ENCODE assay signal across 22 cellular contexts in genomic region chr2:63218800-63219511, GRCh38.
DNase-seq lines count a peak whose midpoint lies in the region; ATAC-seq, FAIRE-seq and TF ChIP-seq lines count a peak whose summit lies in the region.
"Had no signal": no experiment of that assay in that cellular context is flagged by ENCODE, and none has a peak within 500 bp of the region (broad histone marks: within the 10 kb centered on the region; RNA-seq: fewer than 3 reads in every experiment).

No MANE protein-coding gene starts in this region.

- H3K9me3 ChIP-seq in Loucy (ENCODE audit: insufficient read depth, low read depth, low read length) (peaks cover 3% of the 10 kb centered on the region; the same call in 1 of the 2 replicates), keratinocyte (ENCODE audit: control insufficient read depth, low read depth, low read length) (no peaks in the 10 kb centered on the region)
- H3K9me3 ChIP-seq: SJCRH30 had no signal

- in situ Hi-C loops in Caki2 (cut with HindIII; ENCODE audit: low pct_unique_long_range_greater_than_20kb, low sequenced_read_pairs) = no loop called here

- H3K79me2 ChIP-seq in Loucy (ENCODE audit: insufficient read depth, low read length) = no peaks in the 10 kb centered on the region
- no peaks in the 10 kb centered on the region for H3K79me2 ChIP-seq in keratinocyte (ENCODE audit: control insufficient read depth, insufficient read depth, low read length)

- H3K4me3 ChIP-seq in Loucy (ENCODE audit: low read length, poor library complexity, severe bottlenecking) (peak overlapping the region; percentile 21), keratinocyte (ENCODE audit: control insufficient read depth in 2 of 3, extremely low read depth in 1 of 3, insufficient read depth in 2 of 3, low read depth in 1 of 3, low read length in 3 of 3) (no peak overlapping the region)
- H3K4me3 ChIP-seq: cardiac muscle cell, heart right ventricle, SJCRH30 had no signal

- 0 out of 2 replicates have a peak, but pooled peaks cover 4% of the 10 kb centered on the region for H3F3A ChIP-seq in Loucy (ENCODE audit: low read depth)

- FAIRE-seq in keratinocyte (lab: Jason Lieb, UNC) = peak; percentile 5

- H3K4me2 ChIP-seq in Loucy (ENCODE audit: low read depth, low read length, poor library complexity, severe bottlenecking) = peak overlapping the region; percentile 38
- no peak overlapping the region for H3K4me2 ChIP-seq in keratinocyte (ENCODE audit: control insufficient read depth, extremely low read depth, insufficient read depth, low read depth, low read length)

- no peaks in the 10 kb centered on the region for H3K9me1 ChIP-seq in keratinocyte (ENCODE audit: control insufficient read depth, extremely low read depth, insufficient read depth, low read length)

- ATAC-seq in GM19455 (IDR thresholded peaks at IDR 0.05; ENCODE audit: unreplicated experiment) = no peak
- ATAC-seq: activated CD8-positive, alpha-beta T cell treated with anti-CD3 and anti-CD28 coated beads for 36 hours; heart right ventricle; left ventricle myocardium superior; T-helper 17 cell had no signal

- H3K9ac ChIP-seq in Loucy (ENCODE audit: low read depth, low read length, poor library complexity, severe bottlenecking) (peak overlapping the region; percentile 40), keratinocyte (ENCODE audit: control insufficient read depth, extremely low read depth, insufficient read depth, low read length) (no peak overlapping the region)

- CTCF ChIA-PET in RWPE1 (lab: Yijun Ruan, JAX) = interaction anchor here (0.6 kb wide), 1 partner anchor 677 kb away, joined by 3 read pairs; no protein-coding TSS in a partner anchor

- POLR2A ChIA-PET in RWPE1 (lab: Yijun Ruan, JAX; ENCODE audit: low non-redundant PET) = no interaction called here

- H3K27ac ChIP-seq in RWPE1 = no peak overlapping the region
- H3K27ac ChIP-seq in keratinocyte (ENCODE audit: control insufficient read depth, insufficient read depth, low read length) = no peak overlapping the region
- H3K27ac ChIP-seq: cardiac muscle cell, heart right ventricle, HL-60, SJCRH30 had no signal

- no peaks in the 10 kb centered on the region for H3K9me2 ChIP-seq in Loucy (replicated peaks; ENCODE audit: low read depth, low read length)

- H3K27me3 ChIP-seq in Loucy (ENCODE audit: insufficient read depth, low read length, poor library complexity, severe bottlenecking) (no peaks in the 10 kb centered on the region), keratinocyte (ENCODE audit: control insufficient read depth, extremely low read depth, insufficient read depth, low read length) (no peaks in the 10 kb centered on the region)
- H3K27me3 ChIP-seq: cardiac muscle cell, heart right ventricle, SJCRH30 had no signal

- TF ChIP-seq CTCF in Loucy (conservative IDR thresholded peaks at IDR 0.05; ENCODE audit: low read length) (no peak), RWPE1 (conservative IDR thresholded peaks at IDR 0.05; ENCODE audit: low read depth) (no peak), keratinocyte (optimal IDR thresholded peaks at IDR 0.05 in 1 of 3, IDR thresholded peaks at IDR 0.05 in 1 of 3, conservative IDR thresholded peaks at IDR 0.05 in 1 of 3; ENCODE audit: extremely low read depth in 1 of 3, insufficient read depth in 2 of 3, low read length in 3 of 3) (no peak)

- H4K20me1 ChIP-seq in Loucy (ENCODE audit: insufficient read depth, low read length, poor library complexity, severe bottlenecking) (no peaks in the 10 kb centered on the region), keratinocyte (ENCODE audit: control insufficient read depth, extremely low read depth, insufficient read depth, low read length) (no peaks in the 10 kb centered on the region)

- dilution Hi-C loops in keratinocyte (cut with MboI; ENCODE audit: extremely low pct_ligation_motif_present, low sequenced_read_pairs) = no loop called here

- DNase-seq in Caki2 (ENCODE audit: low read depth) (peak; percentile 32), RWPE1 (ENCODE audit: low spot score) (peak; percentile 13), keratinocyte (ENCODE audit: low read depth, low spot score) (no peak), AG08396 (ENCODE audit: low spot score) (no peak), T-helper 2 cell (no peak), SK-N-DZ (ENCODE audit: low spot score) (no peak)
- DNase-seq: activated CD4-positive, CD25-positive, alpha-beta regulatory T cell; activated CD8-positive, alpha-beta T cell treated with anti-CD3 and anti-CD28 coated beads for 36 hours; activated naive CD4-positive, alpha-beta T cell; activated T-cell treated with anti-CD3 and anti-CD28 coated beads, Interleukin-2, amount 50 U/mL, for 24 hours; AML-193; COR-L47; heart right ventricle; left ventricle myocardium superior; NCI-H187 treated with DMSO at 0.1 percent for 48 hours; SJCRH30; stimulated activated naive CD4-positive, alpha-beta T cell; T-helper 17 cell had no signal

- H3K4me1 ChIP-seq in Loucy (ENCODE audit: insufficient read depth, low read length, poor library complexity, severe bottlenecking) (peaks cover 30% of the 10 kb centered on the region), keratinocyte (ENCODE audit: control insufficient read depth, extremely low read depth, insufficient read depth, low read length) (peaks cover 5% of the 10 kb centered on the region)
- H3K4me1 ChIP-seq: heart right ventricle, SJCRH30 had no signal

- H2AFZ ChIP-seq in Loucy (ENCODE audit: low read length) (no peak overlapping the region), keratinocyte (ENCODE audit: control insufficient read depth, low read length) (no peak overlapping the region)

- H3K36me3 ChIP-seq in Loucy (ENCODE audit: insufficient read depth, low read length) (no peaks in the 10 kb centered on the region), keratinocyte (ENCODE audit: control insufficient read depth in 2 of 2, extremely low read depth in 1 of 2, insufficient read depth in 2 of 2, low read length in 2 of 2) (no peaks in the 10 kb centered on the region)
- H3K36me3 ChIP-seq: cardiac muscle cell, heart right ventricle, SJCRH30 had no signal

Comparison
In these comparisons a context has a peak if more than half of its experiments do, and no peak if none do; other contexts are left out.
1. DNase-seq: peak in Caki2 (single experiment) and RWPE1 (single experiment); none in keratinocyte (single experiment), AG08396 (single experiment), T-helper 2 cell (0 of 5) and SK-N-DZ (single experiment).